In genomic region chr3:12959838-12960378, GRCh38 we compare ENCODE assay signal across 2 cellular contexts.
TF ChIP-seq lines count a peak whose summit lies in the region.

No MANE protein-coding gene starts in this region.

TF ChIP-seq in liver, 16 proteins besides CTCF, POLR2A, EP300 and RAD21 (continued from another document):
- no peak for TF ChIP-seq REST (IDR thresholded peaks at IDR 0.05)
- TF ChIP-seq ZBTB33 (IDR thresholded peaks at IDR 0.05), result no peak
- TF ChIP-seq HNF4G (IDR thresholded peaks at IDR 0.05), result no peak
- no peak for TF ChIP-seq HNF4A (conservative IDR thresholded peaks at IDR 0.05)
- TF ChIP-seq SP1 (IDR thresholded peaks at IDR 0.05), result no peak
- TF ChIP-seq FOXA1 (IDR thresholded peaks at IDR 0.05), result no peak
- TF ChIP-seq MAX (IDR thresholded peaks at IDR 0.05), result no peak
- no peak for TF ChIP-seq GABPA (IDR thresholded peaks at IDR 0.05 in 1 of 2, conservative IDR thresholded peaks at IDR 0.05 in 1 of 2)
- no peak for TF ChIP-seq EGR1 (IDR thresholded peaks at IDR 0.05; ENCODE audit: low read depth in 2 of 2)
- no peak for TF ChIP-seq JUND (IDR thresholded peaks at IDR 0.05)
- no peak for TF ChIP-seq FOXA2 (IDR thresholded peaks at IDR 0.05)

TF ChIP-seq in HepG2, 621 proteins besides CTCF, POLR2A, EP300 and RAD21 (continued from another document):
- TF ChIP-seq ZNF280D (CRISPR knock-in tag; IDR thresholded peaks at IDR 0.05) (no peak), AKAP8 (CRISPR knock-in tag; IDR thresholded peaks at IDR 0.05) (no peak)
